In the genomic region with DNA sequence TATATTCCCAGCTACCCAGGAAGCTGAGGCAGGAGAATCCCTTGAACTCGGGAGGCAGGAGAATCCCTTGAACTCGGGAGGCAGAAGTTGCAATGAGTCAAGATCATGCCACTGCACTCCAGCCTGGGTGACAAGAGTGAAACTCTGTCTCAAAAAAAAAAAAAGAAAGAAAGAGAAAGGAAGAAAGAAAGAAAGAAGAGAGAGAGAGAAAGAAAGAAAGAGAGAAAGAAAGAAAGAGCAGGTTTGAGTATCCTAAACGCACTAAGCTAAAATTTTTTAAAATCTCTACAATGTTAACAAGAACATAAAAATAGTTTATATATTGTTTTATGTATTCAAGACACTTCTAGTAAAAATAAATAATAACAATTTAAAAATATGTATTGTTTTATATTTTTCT, we compare ENCODE assay signal across 2 cellular contexts.
A peak's percentile ranks its signal among the peaks of the same experiment; 100 is the strongest.
TF ChIP-seq lines count a peak whose summit lies in the region.

No MANE protein-coding gene starts in this region.

TF ChIP-seq in HEK293, 187 proteins besides CTCF, POLR2A, EP300 and RAD21:
- TF ChIP-seq ZNF366 (tag by site-specific recombination; conservative IDR thresholded peaks at IDR 0.05) (peak; percentile 54; the same call in 1 of the 2 replicates), PRDM1 (tag by site-specific recombination; IDR thresholded peaks at IDR 0.05) (peak; percentile 83)
TF ChIP-seq in HEK293: peak in this region for 2; not testable (repeated sequence) for 185.

TF ChIP-seq in K562, 482 proteins besides CTCF, POLR2A, EP300 and RAD21 (continued from another document):
- TF ChIP-seq, protein P1, sequence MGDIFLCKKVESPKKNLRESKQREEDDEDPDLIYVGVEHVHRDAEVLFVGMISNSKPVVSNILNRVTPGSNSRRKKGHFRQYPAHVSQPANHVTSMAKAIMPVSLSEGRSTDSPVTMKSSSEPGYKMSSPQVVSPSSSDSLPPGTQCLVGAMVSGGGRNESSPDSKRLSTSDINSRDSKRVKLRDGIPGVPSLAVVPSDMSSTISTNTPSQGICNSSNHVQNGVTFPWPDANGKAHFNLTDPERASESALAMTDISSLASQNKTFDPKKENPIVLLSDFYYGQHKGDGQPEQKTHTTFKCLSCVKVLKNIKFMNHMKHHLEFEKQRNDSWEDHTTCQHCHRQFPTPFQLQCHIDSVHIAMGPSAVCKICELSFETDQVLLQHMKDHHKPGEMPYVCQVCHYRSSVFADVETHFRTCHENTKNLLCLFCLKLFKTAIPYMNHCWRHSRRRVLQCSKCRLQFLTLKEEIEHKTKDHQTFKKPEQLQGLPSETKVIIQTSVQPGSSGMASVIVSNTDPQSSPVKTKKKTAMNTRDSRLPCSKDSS (IDR thresholded peaks at IDR 0.05; ENCODE audit: low read depth, partially characterized antibody), result peak; percentile 24
- TF ChIP-seq, protein P2, sequence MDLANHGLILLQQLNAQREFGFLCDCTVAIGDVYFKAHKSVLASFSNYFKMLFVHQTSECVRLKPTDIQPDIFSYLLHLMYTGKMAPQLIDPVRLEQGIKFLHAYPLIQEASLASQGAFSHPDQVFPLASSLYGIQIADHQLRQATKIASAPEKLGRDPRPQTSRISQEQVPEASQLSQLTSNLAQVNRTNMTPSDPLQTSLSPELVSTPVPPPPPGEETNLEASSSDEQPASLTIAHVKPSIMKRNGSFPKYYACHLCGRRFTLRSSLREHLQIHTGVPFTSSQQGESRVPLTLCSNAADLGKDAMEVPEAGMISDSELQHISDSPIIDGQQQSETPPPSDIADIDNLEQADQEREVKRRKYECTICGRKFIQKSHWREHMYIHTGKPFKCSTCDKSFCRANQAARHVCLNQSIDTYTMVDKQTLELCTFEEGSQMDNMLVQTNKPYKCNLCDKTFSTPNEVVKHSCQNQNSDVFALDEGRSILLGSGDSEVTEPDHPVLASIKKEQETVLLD (IDR thresholded peaks at IDR 0.05), result peak; percentile 67; the same call in 1 of the 2 replicates
- TF ChIP-seq, protein P3, sequence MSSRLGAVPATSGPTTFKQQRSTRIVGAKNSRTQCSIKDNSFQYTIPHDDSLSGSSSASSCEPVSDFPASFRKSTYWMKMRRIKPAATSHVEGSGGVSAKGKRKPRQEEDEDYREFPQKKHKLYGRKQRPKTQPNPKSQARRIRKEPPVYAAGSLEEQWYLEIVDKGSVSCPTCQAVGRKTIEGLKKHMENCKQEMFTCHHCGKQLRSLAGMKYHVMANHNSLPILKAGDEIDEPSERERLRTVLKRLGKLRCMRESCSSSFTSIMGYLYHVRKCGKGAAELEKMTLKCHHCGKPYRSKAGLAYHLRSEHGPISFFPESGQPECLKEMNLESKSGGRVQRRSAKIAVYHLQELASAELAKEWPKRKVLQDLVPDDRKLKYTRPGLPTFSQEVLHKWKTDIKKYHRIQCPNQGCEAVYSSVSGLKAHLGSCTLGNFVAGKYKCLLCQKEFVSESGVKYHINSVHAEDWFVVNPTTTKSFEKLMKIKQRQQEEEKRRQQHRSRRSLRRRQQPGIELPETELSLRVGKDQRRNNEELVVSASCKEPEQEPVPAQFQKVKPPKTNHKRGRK (tag; IDR thresholded peaks at IDR 0.05), result peak; percentile 77
- TF ChIP-seq, protein P4, sequence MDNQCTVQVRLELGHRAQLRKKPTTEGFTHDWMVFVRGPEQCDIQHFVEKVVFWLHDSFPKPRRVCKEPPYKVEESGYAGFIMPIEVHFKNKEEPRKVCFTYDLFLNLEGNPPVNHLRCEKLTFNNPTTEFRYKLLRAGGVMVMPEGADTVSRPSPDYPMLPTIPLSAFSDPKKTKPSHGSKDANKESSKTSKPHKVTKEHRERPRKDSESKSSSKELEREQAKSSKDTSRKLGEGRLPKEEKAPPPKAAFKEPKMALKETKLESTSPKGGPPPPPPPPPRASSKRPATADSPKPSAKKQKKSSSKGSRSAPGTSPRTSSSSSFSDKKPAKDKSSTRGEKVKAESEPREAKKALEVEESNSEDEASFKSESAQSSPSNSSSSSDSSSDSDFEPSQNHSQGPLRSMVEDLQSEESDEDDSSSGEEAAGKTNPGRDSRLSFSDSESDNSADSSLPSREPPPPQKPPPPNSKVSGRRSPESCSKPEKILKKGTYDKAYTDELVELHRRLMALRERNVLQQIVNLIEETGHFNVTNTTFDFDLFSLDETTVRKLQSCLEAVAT (IDR thresholded peaks at IDR 0.05), result peak; percentile 24 to 48; a peak in 1 of 4 replicates
